ENCODE assay signal across 27 cellular contexts in genomic region chr15:52105856-52106255, GRCh38. TPM values are rescaled to one million over a fixed set of nuclear protein-coding genes. Genes with fewer than 3 reads are reported as not detected.
"Had no signal": no experiment of that assay in that cellular context is flagged by ENCODE, and none has a peak within 500 bp of the region (broad histone marks: within the 10 kb centered on the region; RNA-seq: fewer than 3 reads in every experiment).

No MANE protein-coding gene starts in this region.

- H3K27ac Mint-ChIP-seq: activated CD4-positive, alpha-beta memory T cell treated with anti-CD3 and anti-CD28 coated beads, Interleukin-2, amount 10 ng/mL, durations not matched to agents 7 days and 5 days; activated CD4-positive, alpha-beta T cell treated with anti-CD3 and anti-CD28 coated beads, Interleukin-2, amount 10 ng/mL, durations not matched to agents 24 days and 14 days; activated naive CD4-positive, alpha-beta T cell treated with anti-CD3 and anti-CD28 coated beads for 36 hours; activated T-cell treated with anti-CD3 and anti-CD28 coated beads, Interleukin-2, amount 50 U/mL, for 72 hours; dendritic cell treated with granulocyte-macrophage colony-stimulating factor and Interleukin-4, amounts not matched to agents 40 ng/mL and 50 ng/mL, for 4 days; stimulated activated naive B cell treated with anti-CD40 and anti-IgM and Interleukin-4, amounts not matched to agents 10 μg/mL and 1 μg/mL and 100 μg/mL, for 72 hours; T-helper 17 cell had no signal

- H3K36me3 ChIP-seq: cardiac muscle cell, sigmoid colon, uterus had no signal

- ATAC-seq: activated T-cell treated with anti-CD3 and anti-CD28 coated beads, Interleukin-2, amount 50 U/mL, for 72 hours; esophagus mucosa; left lobe of liver; naive thymus-derived CD4-positive, alpha-beta T cell; stimulated activated naive B cell treated with anti-CD40 and anti-IgM and Interleukin-4, amounts not matched to agents 10 μg/mL and 1 μg/mL and 100 μg/mL, for 72 hours; T-helper 17 cell had no signal

- H3K27me3 ChIP-seq: testis, uterus had no signal

- H3K4me3 ChIP-seq: cardiac muscle cell, lung, sigmoid colon, testis, uterus had no signal

- FAIRE-seq: kidney had no signal

- H3K9me3 Mint-ChIP-seq: activated CD4-positive, alpha-beta memory T cell treated with anti-CD3 and anti-CD28 coated beads, Interleukin-2, amount 10 ng/mL, durations not matched to agents 7 days and 5 days; activated CD4-positive, alpha-beta T cell treated with anti-CD3 and anti-CD28 coated beads, Interleukin-2, amount 10 ng/mL, durations not matched to agents 24 days and 14 days; activated naive CD4-positive, alpha-beta T cell treated with anti-CD3 and anti-CD28 coated beads for 36 hours; activated T-cell treated with anti-CD3 and anti-CD28 coated beads, Interleukin-2, amount 50 U/mL, for 72 hours; dendritic cell treated with granulocyte-macrophage colony-stimulating factor and Interleukin-4, amounts not matched to agents 40 ng/mL and 50 ng/mL, for 4 days; neural crest cell had no signal

- H3K4me1 ChIP-seq: testis had no signal

- DNase-seq: activated CD4-positive, alpha-beta memory T cell treated with anti-CD3 and anti-CD28 coated beads, Interleukin-2, amount 10 ng/mL, durations not matched to agents 7 days and 5 days; activated CD4-positive, alpha-beta T cell treated with anti-CD3 and anti-CD28 coated beads, Interleukin-2, amount 10 ng/mL, durations not matched to agents 24 days and 14 days; activated effector memory CD4-positive, alpha-beta T cell treated with Interleukin-2 at 50 U/mL for 16 hours; activated naive CD4-positive, alpha-beta T cell treated with anti-CD3 and anti-CD28 coated beads for 36 hours; activated T-cell treated with anti-CD3 and anti-CD28 coated beads, Interleukin-2, amount 50 U/mL, for 72 hours; amygdala; effector CD4-positive, alpha-beta T cell; kidney; naive thymus-derived CD4-positive, alpha-beta T cell; occipital lobe; sigmoid colon; stimulated activated CD4-positive, alpha-beta T cell treated with anti-CD3 and anti-CD28 coated beads, Interleukin-2, amount 100 ng/mL, for 48 hours; stimulated activated CD8-positive, alpha-beta memory T cell treated with anti-CD3 and anti-CD28 coated beads, Interleukin-4, amount 100 ng/mL, for 48 hours; stimulated activated naive B cell treated with anti-CD40 and anti-IgM and Interleukin-4, amounts not matched to agents 10 μg/mL and 1 μg/mL and 100 μg/mL, for 72 hours; T-helper 17 cell; testis; trophoblast cell; uterus had no signal

- H3K27ac ChIP-seq: cardiac muscle cell, sigmoid colon, testis, uterus had no signal

- H3K4me3 Mint-ChIP-seq: activated CD4-positive, alpha-beta memory T cell treated with anti-CD3 and anti-CD28 coated beads, Interleukin-2, amount 10 ng/mL, durations not matched to agents 7 days and 5 days; activated CD4-positive, alpha-beta T cell treated with anti-CD3 and anti-CD28 coated beads, Interleukin-2, amount 10 ng/mL, durations not matched to agents 24 days and 14 days; activated naive CD4-positive, alpha-beta T cell treated with anti-CD3 and anti-CD28 coated beads for 36 hours; activated T-cell treated with anti-CD3 and anti-CD28 coated beads, Interleukin-2, amount 50 U/mL, for 72 hours; dendritic cell treated with granulocyte-macrophage colony-stimulating factor and Interleukin-4, amounts not matched to agents 40 ng/mL and 50 ng/mL, for 4 days; naive thymus-derived CD4-positive, alpha-beta T cell; neural crest cell; stimulated activated naive B cell treated with anti-CD40 and anti-IgM and Interleukin-4, amounts not matched to agents 10 μg/mL and 1 μg/mL and 100 μg/mL, for 72 hours had no signal

- H3K36me3 Mint-ChIP-seq: stimulated activated naive B cell treated with anti-CD40 and anti-IgM and Interleukin-4, amounts not matched to agents 10 μg/mL and 1 μg/mL and 100 μg/mL, for 72 hours had no signal

- H3K9me3 ChIP-seq: sigmoid colon, testis, uterus had no signal

RNA-seq across cellular contexts. Expression of gene BCL2L10, which starts 6.7 kb away (rescaled TPM):
- total RNA-seq: activated CD4-positive, alpha-beta memory T cell treated with anti-CD3 and anti-CD28 coated beads, Interleukin-2, amount 10 ng/mL, durations not matched to agents 7 days and 5 days; activated CD4-positive, alpha-beta T cell treated with anti-CD3 and anti-CD28 coated beads, Interleukin-2, amount 10 ng/mL, durations not matched to agents 24 days and 14 days; activated naive CD4-positive, alpha-beta T cell treated with anti-CD3 and anti-CD28 coated beads for 36 hours; chondrocyte; glomerular endothelial cell; neural crest cell; posterior vena cava; T-helper 17 cell had no signal
- polyA plus RNA-seq: cardiac muscle cell; naive thymus-derived CD4-positive, alpha-beta T cell had no signal
